In genomic region chr2:42372474-42372787, GRCh38 we compare ENCODE assay signal across 24 cellular contexts.
"Had no signal": no experiment of that assay in that cellular context is flagged by ENCODE, and none has a peak within 500 bp of the region (broad histone marks: within the 10 kb centered on the region; RNA-seq: fewer than 3 reads in every experiment).

No MANE protein-coding gene starts in this region.

- H3K36me3 ChIP-seq: ascending aorta, brain microvascular endothelial cell, esophagus muscularis mucosa, stomach, tibial artery had no signal

- H3K27me3 ChIP-seq: ascending aorta, brain microvascular endothelial cell, esophagus muscularis mucosa, stomach had no signal

- ATAC-seq: activated CD8-positive, alpha-beta memory T cell treated with anti-CD3 and anti-CD28 coated beads, Interleukin-2, amount 10 ng/mL, durations not matched to agents 7 days and 5 days; activated CD8-positive, alpha-beta T cell treated with anti-CD3 and anti-CD28 coated beads for 36 hours; activated T-cell treated with anti-CD3 and anti-CD28 coated beads, Interleukin-2, amount 50 U/mL, for 72 hours; left cardiac atrium; left ventricle myocardium superior; psoas muscle; stimulated activated naive B cell treated with anti-CD40 and anti-IgM and Interleukin-4, amounts not matched to agents 10 μg/mL and 1 μg/mL and 100 μg/mL, for 72 hours had no signal

- H3K27ac ChIP-seq: ascending aorta, brain microvascular endothelial cell, esophagus muscularis mucosa, parathyroid adenoma, psoas muscle, stomach, tibial artery had no signal

- H3K9me3 ChIP-seq: ascending aorta, esophagus muscularis mucosa, psoas muscle, stomach, tibial artery had no signal

- DNase-seq: activated B cell treated with CpG ODN at 0.5 μM for 24 hours; activated CD4-positive, alpha-beta T cell treated with anti-CD3 and anti-CD28 coated beads, Interleukin-2, amount 50 U/mL, for 1 hour; activated CD8-positive, alpha-beta memory T cell treated with anti-CD3 and anti-CD28 coated beads, Interleukin-2, amount 10 ng/mL, durations not matched to agents 7 days and 5 days; activated CD8-positive, alpha-beta T cell treated with anti-CD3 and anti-CD28 coated beads for 36 hours; activated naive CD4-positive, alpha-beta T cell; activated T-cell treated with anti-CD3 and anti-CD28 coated beads, Interleukin-2, amount 50 U/mL, for 72 hours; brain microvascular endothelial cell; central memory CD4-positive, alpha-beta T cell; foreskin melanocyte; left cardiac atrium; left ventricle myocardium superior; naive B cell; nephron progenitor cell; occipital lobe; psoas muscle; stimulated activated CD4-positive, alpha-beta T cell treated with anti-CD3 and anti-CD28 coated beads, Interleukin-15, amount 100 ng/mL, for 24 hours; stimulated activated CD4-positive, alpha-beta T cell treated with anti-CD3 and anti-CD28 coated beads, Interleukin-2, amount 100 ng/mL, for 24 hours; stimulated activated naive B cell treated with anti-CD40 and anti-IgM and Interleukin-4, amounts not matched to agents 10 μg/mL and 1 μg/mL and 100 μg/mL, for 72 hours; stomach; T-helper 2 cell; tibial artery had no signal

- H3K79me2 ChIP-seq: parathyroid adenoma had no signal

- H3K9ac ChIP-seq: parathyroid adenoma had no signal

- H3K4me1 ChIP-seq: ascending aorta, parathyroid adenoma, psoas muscle, tibial artery had no signal

- H3K4me3 ChIP-seq: ascending aorta, esophagus muscularis mucosa, psoas muscle, stomach, tibial artery had no signal
